24 cellular contexts compared by ENCODE assay signal in the genomic region with DNA sequence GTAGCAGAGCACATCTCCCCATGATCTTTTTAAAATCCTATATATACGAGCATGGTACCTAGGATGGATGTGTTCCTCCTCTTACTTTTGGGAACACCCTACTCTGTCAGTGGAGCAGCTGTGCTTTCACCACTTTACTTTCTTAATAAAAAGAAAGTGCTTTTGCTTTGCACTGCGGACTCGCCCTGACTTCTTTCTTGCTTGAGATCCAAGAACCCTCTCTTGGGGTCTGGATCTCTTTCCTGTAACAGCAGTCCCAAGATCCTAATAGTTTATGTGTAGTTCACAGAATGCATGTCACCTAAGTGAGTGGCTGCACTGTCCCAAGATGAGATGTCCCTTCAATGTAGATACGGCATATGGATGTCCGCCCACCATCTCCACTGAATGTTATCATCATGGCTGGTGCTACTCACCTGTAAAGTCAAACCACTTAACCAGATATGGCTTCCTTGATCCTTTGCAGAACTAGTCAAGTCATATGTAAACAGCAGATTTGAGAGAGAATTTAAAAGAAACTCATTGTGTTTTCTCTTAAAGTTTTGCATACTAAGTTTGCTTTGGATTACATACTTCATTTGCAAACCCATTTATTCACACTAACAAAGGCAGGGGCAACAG. TPM values are rescaled to one million over a fixed set of nuclear protein-coding genes. Genes with fewer than 3 reads are reported as not detected.
DNase-seq lines count a peak whose midpoint lies in the region; ATAC-seq, FAIRE-seq and TF ChIP-seq lines count a peak whose summit lies in the region.
"Had no signal": no experiment of that assay in that cellular context is flagged by ENCODE, and none has a peak within 500 bp of the region (broad histone marks: within the 10 kb centered on the region; RNA-seq: fewer than 3 reads in every experiment).

No MANE protein-coding gene starts in this region.

- DNase-seq in ascending aorta (ENCODE audit: low spot score in 2 of 2) (peak in 1 of 2 donors; percentile 7), inferior parietal cortex (ENCODE audit: extremely low spot score) (peak; percentile 17), sigmoid colon (no peak), H54 (ENCODE audit: insufficient read length, low spot score) (no peak)
- DNase-seq in effector CD4-positive, alpha-beta T cell, result no peak
- DNase-seq: activated CD4-positive, alpha-beta T cell treated with anti-CD3 and anti-CD28 coated beads for 48 hours; activated naive CD4-positive, alpha-beta T cell treated with Interleukin-2 at 50 U/mL for 16 hours; activated T-cell treated with anti-CD3 and anti-CD28 coated beads for 4 hours; CD4-positive, alpha-beta T cell; DMS79 treated with DMSO at 0.1 percent for 48 hours; esophagus squamous epithelium; kidney; NCI-H1417 treated with DMSO at 0.1 percent for 48 hours; NCI-H774; ovary; PC-9; stimulated activated CD4-positive, alpha-beta T cell treated with anti-CD3 and anti-CD28 coated beads, Interleukin-12 subunit alpha, Interleukin-12 subunit beta, amount 100 ng/mL, for 4 hours had no signal

- H3K4me1 ChIP-seq in ACC112 (ENCODE audit: control insufficient read depth, insufficient read depth, low read length, unreplicated experiment), result peaks cover 24% of the 10 kb centered on the region
- H3K4me1 ChIP-seq in ascending aorta, result peaks cover 3 to 17% of the 10 kb centered on the region in 2 donors
- H3K4me1 ChIP-seq in sigmoid colon, result peaks cover 0 to 30% (median 28%) of the 10 kb centered on the region in 4 donors

- ATAC-seq in GM21515 (IDR thresholded peaks at IDR 0.05; ENCODE audit: unreplicated experiment), result no peak
- no peak for ATAC-seq in HG03095 (IDR thresholded peaks at IDR 0.05; ENCODE audit: unreplicated experiment)
- ATAC-seq: stimulated activated memory B cell treated with anti-CD40 and anti-IgM and Interleukin-4, amounts not matched to agents 10 μg/mL and 1 μg/mL and 100 μg/mL, for 72 hours had no signal

- H3K4me3 ChIP-seq in ACC112 (ENCODE audit: low read depth, low read length) (peak overlapping the region; percentile 54; the same call in 1 of the 2 replicates), ascending aorta (no peak overlapping the region), sigmoid colon (no peak overlapping the region)
- H3K4me3 ChIP-seq: ovary, PC-9, SK-N-MC had no signal

- H3K9me3 ChIP-seq in ascending aorta, result no peaks in the 10 kb centered on the region
- H3K9me3 ChIP-seq in sigmoid colon, result no peaks in the 10 kb centered on the region
- H3K9me3 ChIP-seq: esophagus squamous epithelium, ovary had no signal

- H2AFZ ChIP-seq in ACC112 (ENCODE audit: low read length, unreplicated experiment), result no peak overlapping the region
- H2AFZ ChIP-seq: PC-9 had no signal

- intact Hi-C loops in ascending aorta (cut with DNase I) (no loop called here), sigmoid colon (cut with DNase I) (no loop called here)

- H3K27ac ChIP-seq in ACC112 (ENCODE audit: low read depth, low read length), result no peak overlapping the region
- H3K27ac ChIP-seq in ascending aorta, result peak overlapping the region; percentile 73 to 78
- H3K27ac ChIP-seq in sigmoid colon, result peak overlapping the region; percentile 16 to 74 (median 68)
- H3K27ac ChIP-seq: ovary, PC-9, SK-N-MC had no signal

- H3K36me3 ChIP-seq in ACC112 (ENCODE audit: insufficient read depth, low read length), result no peaks in the 10 kb centered on the region
- no peaks in the 10 kb centered on the region for H3K36me3 ChIP-seq in ascending aorta
- H3K36me3 ChIP-seq in sigmoid colon, result no peaks in the 10 kb centered on the region
- H3K36me3 ChIP-seq: esophagus squamous epithelium, ovary had no signal

- no peaks in the 10 kb centered on the region for H3K79me2 ChIP-seq in ACC112 (ENCODE audit: control insufficient read depth, insufficient read depth, low read length, unreplicated experiment)

- TF ChIP-seq CTCF in ascending aorta (IDR thresholded peaks at IDR 0.05), result no peak
- no peak for TF ChIP-seq CTCF in sigmoid colon (IDR thresholded peaks at IDR 0.05)

- TF ChIP-seq POLR2A in sigmoid colon (IDR thresholded peaks at IDR 0.05), result no peak
- no peak for TF ChIP-seq POLR2A in H54 (IDR thresholded peaks at IDR 0.05; ENCODE audit: low read depth, low read length)

- WGBS in sigmoid colon, 2 donors, result 90 to 94% methylated on average over 5 of the region's 5 CpGs

- H3K27me3 ChIP-seq in ACC112 (ENCODE audit: insufficient read depth, low read length) (peaks cover 3% of the 10 kb centered on the region; the same call in 1 of the 2 replicates), ascending aorta (no peaks in the 10 kb centered on the region), sigmoid colon (no peaks in the 10 kb centered on the region)
- H3K27me3 ChIP-seq: esophagus squamous epithelium, ovary had no signal

- no peak for FAIRE-seq in H54 (lab: Jason Lieb, UNC)
- FAIRE-seq: GM18507, kidney, urothelium cell line had no signal

- TF ChIP-seq EP300 in sigmoid colon (IDR thresholded peaks at IDR 0.05), result no peak

RNA-seq across cellular contexts. Expression of gene FGF1, which starts 1.9 kb away (rescaled TPM):
- 23.5 TPM for total RNA-seq in ascending aorta
- 1 to 10 TPM; 2.0 to 5.4 (median 3.8) TPM for total RNA-seq in sigmoid colon
- 1 to 10 TPM in 2 of 3 donors, under 1 TPM in 1; 0.60 to 1.8 (median 1.1) TPM for polyA plus RNA-seq in sigmoid colon
- total RNA-seq: CD4-positive, alpha-beta T cell had no signal
